ENCODE assay signal across 20 cellular contexts in the genomic region with DNA sequence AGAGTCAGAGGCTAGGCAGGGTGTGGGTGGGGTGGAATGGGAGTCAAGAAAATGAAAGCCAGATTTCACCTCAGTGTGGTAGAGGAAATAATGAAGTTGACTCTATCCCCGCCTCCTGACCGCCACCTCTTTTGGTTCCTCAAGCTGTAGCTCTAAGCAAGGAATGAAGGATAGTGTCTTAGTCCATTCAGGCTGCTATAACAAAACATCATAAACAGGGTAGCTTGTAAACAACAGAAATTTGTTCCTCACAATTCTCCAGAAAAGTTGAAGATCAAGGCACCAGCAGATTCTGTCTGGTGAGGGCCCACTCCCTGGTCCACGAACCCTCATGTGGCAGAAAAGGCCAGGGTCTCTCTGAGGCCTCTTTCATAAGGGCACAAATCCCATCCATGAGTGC.
"Had no signal": no experiment of that assay in that cellular context is flagged by ENCODE, and none has a peak within 500 bp of the region (broad histone marks: within the 10 kb centered on the region; RNA-seq: fewer than 3 reads in every experiment).

No MANE protein-coding gene starts in this region.

- DNase-seq: NCI-H1092, NCI-H1105 treated with DMSO at 0.1 percent for 48 hours, NCI-H1417 treated with DMSO at 0.1 percent for 48 hours, NCI-H146, NCI-H1694 treated with DMSO at 0.1 percent for 48 hours, NCI-H1930, NCI-H2081, NCI-H2107, NCI-H2227 treated with DMSO at 0.1 percent for 48 hours, NCI-H510A, NCI-H524 treated with DMSO at 0.1 percent for 48 hours, NCI-H69, NCI-H774, Right ventricle myocardium superior, RPMI8226, SIG-M5, SK-N-SH, SW 1271 had no signal

- H3K27ac ChIP-seq: HL-60 had no signal

- H3K4me2 ChIP-seq: SK-N-SH had no signal

- H3K27me3 Mint-ChIP-seq: IgD-negative memory B cell had no signal

- H3K9me2 ChIP-seq: SK-N-SH had no signal

- H3K9ac ChIP-seq: SK-N-SH had no signal

- H3K9me3 ChIP-seq: SK-N-SH had no signal
